8 cellular contexts compared by ENCODE assay signal in the genomic region with DNA sequence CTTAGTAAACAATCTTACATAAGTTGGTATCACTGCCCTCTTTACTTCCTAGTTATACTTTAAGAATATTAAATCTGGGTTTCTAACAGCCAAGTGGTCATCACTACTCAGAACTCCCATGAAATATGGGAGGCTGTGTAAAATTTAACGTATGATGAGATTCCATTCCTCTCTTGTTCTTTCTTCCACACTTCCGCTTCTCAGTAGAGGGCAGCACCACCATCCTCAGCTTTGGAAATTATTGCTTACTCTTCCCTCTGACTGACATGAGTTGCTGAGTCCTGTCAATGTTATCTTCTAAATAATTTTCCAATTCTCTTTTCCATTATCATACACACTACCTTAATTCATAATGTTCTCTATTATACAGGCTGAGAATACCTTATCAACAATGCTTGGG.
DNase-seq lines count a peak whose midpoint lies in the region; ATAC-seq and TF ChIP-seq lines count a peak whose summit lies in the region.

No MANE protein-coding gene starts in this region.

- no peak overlapping the region for H3K27ac ChIP-seq in tibial artery

- no peaks in the 10 kb centered on the region for H3K36me3 ChIP-seq in tibial artery

- intact Hi-C loops in tibial artery (cut with DNase I; ENCODE audit: low total_unique reads): no loop called here

- ATAC-seq in GM21423 (IDR thresholded peaks at IDR 0.05; ENCODE audit: unreplicated experiment): no peak

- no peaks in the 10 kb centered on the region for H3K4me1 ChIP-seq in tibial artery

- H3K9me3 ChIP-seq in tibial artery: no peaks in the 10 kb centered on the region

- TF ChIP-seq CTCF in tibial artery (IDR thresholded peaks at IDR 0.05): no peak

- DNase-seq in NCI-H2171 treated with DMSO at 0.1 percent for 48 hours (lab: John Stamatoyannopoulos, UW) (peak; percentile 52), NCI-H2171 (lab: John Stamatoyannopoulos, UW) (no peak), HT-29 (ENCODE audit: low spot score) (peak; percentile 29), amniotic epithelial cell (ENCODE audit: low read depth) (peak; percentile 21), medulla oblongata (ENCODE audit: extremely low spot score) (peak; percentile 55), tibial artery (no peak)
- DNase-seq in activated CD4-positive, alpha-beta T cell treated with anti-CD3 and anti-CD28 coated beads, Interleukin-2, amount 50 U/mL, for 48 hours: no peak

- H3K27me3 ChIP-seq in tibial artery: no peaks in the 10 kb centered on the region

- no peak overlapping the region for H3K4me3 ChIP-seq in tibial artery

Comparison
In these comparisons a context has a peak if more than half of its experiments do, and no peak if none do; other contexts are left out.
1. DNase-seq: peak in NCI-H2171 treated with DMSO at 0.1 percent for 48 hours (single experiment), HT-29 (single experiment), amniotic epithelial cell (single experiment) and medulla oblongata (single experiment); none in NCI-H2171 (single experiment), activated CD4-positive, alpha-beta T cell treated with anti-CD3 and anti-CD28 coated beads, Interleukin-2, amount 50 U/mL, for 48 hours (0 of 2) and tibial artery (0 of 2).